Comparison of ENCODE assay signal across 8 cellular contexts in the genomic region with DNA sequence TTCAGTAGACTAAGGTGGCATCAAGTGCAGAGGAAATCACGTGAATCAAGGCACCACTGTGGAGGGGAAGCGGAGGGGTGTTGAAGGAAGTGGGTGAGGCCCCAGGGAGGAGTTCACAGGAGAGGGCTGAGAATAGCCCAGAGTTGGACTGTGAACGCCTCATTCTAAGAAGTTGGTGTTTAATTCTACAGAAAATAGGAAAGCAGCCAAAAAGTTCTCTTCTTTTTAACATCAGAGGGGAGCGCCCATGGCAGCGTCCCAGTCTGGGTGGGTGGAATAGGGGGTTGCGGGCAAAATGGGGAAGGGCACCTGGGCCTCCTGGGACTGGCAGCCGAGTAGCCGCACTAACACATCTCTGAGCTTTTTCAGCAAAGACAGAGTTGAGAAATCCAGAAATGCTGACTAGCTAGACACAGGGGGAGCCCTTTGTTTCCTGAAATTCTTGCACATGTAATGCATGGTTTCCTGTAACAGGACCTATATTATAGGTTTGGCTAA.
DNase-seq lines count a peak whose midpoint lies in the region; ATAC-seq, FAIRE-seq and TF ChIP-seq lines count a peak whose summit lies in the region.

No MANE protein-coding gene starts in this region.

- no peaks in the 10 kb centered on the region for H3F3A ChIP-seq in OCI-LY1 (ENCODE audit: insufficient read depth, low read length)

- H3K4me3 ChIP-seq in CD4-positive, CD25-positive, alpha-beta regulatory T cell (ENCODE audit: low read depth, low read length), result peak overlapping the region; percentile 70
- H3K4me3 ChIP-seq in OCI-LY1 (ENCODE audit: low read depth, low read length, poor library complexity, severe bottlenecking), result no peak overlapping the region

- H3K4me3 Mint-ChIP-seq in CD4-positive, CD25-positive, alpha-beta regulatory T cell, result peak overlapping the region; percentile 72 to 89 (median 84)
- H3K4me3 Mint-ChIP-seq in endothelial cell (ENCODE audit: unreplicated experiment), result no peak overlapping the region

- TF ChIP-seq CTCF in OCI-LY1 (IDR thresholded peaks at IDR 0.05; ENCODE audit: low read length) (no peak), endothelial cell (IDR thresholded peaks at IDR 0.05; ENCODE audit: unreplicated experiment) (no peak)

- DNase-seq in CD4-positive, CD25-positive, alpha-beta regulatory T cell, result peak; percentile 25 to 96 (median 70)
- peak; percentile 82 for DNase-seq in activated effector memory CD4-positive, alpha-beta T cell treated with anti-CD3 and anti-CD28 coated beads, Interleukin-2, amount 50 U/mL, for 16 hours
- DNase-seq in sciatic nerve (ENCODE audit: low spot score), result no peak
- no peak for DNase-seq in NCI-H446 treated with DMSO at 0.1 percent for 48 hours (lab: John Stamatoyannopoulos, UW)
- no peak for DNase-seq in endothelial cell (ENCODE audit: low spot score)
- no peak for DNase-seq in RCC 7860 (ENCODE audit: low spot score)

- no peak for FAIRE-seq in RCC 7860 (lab: Jason Lieb, UNC)

- H3K9me3 ChIP-seq in CD4-positive, CD25-positive, alpha-beta regulatory T cell (ENCODE audit: control insufficient read depth in 2 of 2, low read length in 2 of 2), result no peaks in the 10 kb centered on the region
- H3K9me3 ChIP-seq in OCI-LY1 (ENCODE audit: low read length), result no peaks in the 10 kb centered on the region

- H3K9me3 Mint-ChIP-seq in CD4-positive, CD25-positive, alpha-beta regulatory T cell, result peaks cover 0 to 3% (median 2%) of the 10 kb centered on the region in 7 donors
- H3K9me3 Mint-ChIP-seq in endothelial cell (ENCODE audit: unreplicated experiment), result no peaks in the 10 kb centered on the region

- no peaks in the 10 kb centered on the region for H4K20me1 ChIP-seq in OCI-LY1 (ENCODE audit: insufficient read depth, low read length)

- peak overlapping the region; percentile 78 for H3K27ac ChIP-seq in CD4-positive, CD25-positive, alpha-beta regulatory T cell (ENCODE audit: insufficient read depth, low read length, poor library complexity, severe bottlenecking)
- no peak overlapping the region for H3K27ac ChIP-seq in OCI-LY1 (ENCODE audit: low read depth, low read length, poor library complexity, severe bottlenecking)

- no peaks in the 10 kb centered on the region for H3K36me3 ChIP-seq in CD4-positive, CD25-positive, alpha-beta regulatory T cell (ENCODE audit: control insufficient read depth, insufficient read depth, low read length)
- H3K36me3 ChIP-seq in OCI-LY1 (ENCODE audit: insufficient read depth, low read length), result no peaks in the 10 kb centered on the region

- intact Hi-C loops in sciatic nerve (cut with DNase I), result no loop called here

- peaks cover 4% of the 10 kb centered on the region for H3K36me3 Mint-ChIP-seq in CD4-positive, CD25-positive, alpha-beta regulatory T cell
- peaks cover 6% of the 10 kb centered on the region for H3K36me3 Mint-ChIP-seq in endothelial cell (ENCODE audit: low read depth, unreplicated experiment)

- ATAC-seq in CD4-positive, CD25-positive, alpha-beta regulatory T cell (ENCODE audit: low read depth in 2 of 2), result peak; percentile 99 to 100
- ATAC-seq in GM21723 (IDR thresholded peaks at IDR 0.05; ENCODE audit: unreplicated experiment) (peak; percentile 58), sciatic nerve (peak; percentile 57)

- peak overlapping the region; percentile 93 to 97 (median 93) for H3K27ac Mint-ChIP-seq in CD4-positive, CD25-positive, alpha-beta regulatory T cell
- no peak overlapping the region for H3K27ac Mint-ChIP-seq in endothelial cell (ENCODE audit: unreplicated experiment)

- no peaks in the 10 kb centered on the region for H3K9me2 ChIP-seq in OCI-LY1 (ENCODE audit: low read depth, low read length)

- H3K9ac ChIP-seq in OCI-LY1 (ENCODE audit: low read length), result no peak overlapping the region

- H3K27me3 ChIP-seq in CD4-positive, CD25-positive, alpha-beta regulatory T cell (ENCODE audit: control insufficient read depth, insufficient read depth, low read length), result no peaks in the 10 kb centered on the region
- no peaks in the 10 kb centered on the region for H3K27me3 ChIP-seq in OCI-LY1 (ENCODE audit: insufficient read depth, low read length)

- H3K27me3 Mint-ChIP-seq in CD4-positive, CD25-positive, alpha-beta regulatory T cell, result peaks cover 4% of the 10 kb centered on the region
- peaks cover 2% of the 10 kb centered on the region for H3K27me3 Mint-ChIP-seq in endothelial cell (ENCODE audit: unreplicated experiment)

- H3K4me2 ChIP-seq in OCI-LY1 (ENCODE audit: low read length), result peak overlapping the region; percentile 9; the same call in 1 of the 2 replicates

- peaks cover 27 to 64% (median 40%) of the 10 kb centered on the region in 4 donors for H3K4me1 Mint-ChIP-seq in CD4-positive, CD25-positive, alpha-beta regulatory T cell
- peaks cover 15% of the 10 kb centered on the region for H3K4me1 Mint-ChIP-seq in endothelial cell (ENCODE audit: unreplicated experiment)

- H2AFZ ChIP-seq in OCI-LY1 (ENCODE audit: low read length), result peak overlapping the region; percentile 49; the same call in 1 of the 2 replicates

- H3K4me1 ChIP-seq in CD4-positive, CD25-positive, alpha-beta regulatory T cell (ENCODE audit: control insufficient read depth, insufficient read depth, low read length, poor library complexity, severe bottlenecking), result peaks cover 33% of the 10 kb centered on the region
- H3K4me1 ChIP-seq in OCI-LY1 (ENCODE audit: insufficient read depth, low read length, severe bottlenecking), result peaks cover 11% of the 10 kb centered on the region

- H3K79me2 ChIP-seq in OCI-LY1 (ENCODE audit: insufficient read depth, low read length), result no peaks in the 10 kb centered on the region

Comparison
In these comparisons a context has a peak if more than half of its experiments do, and no peak if none do; other contexts are left out.
1. DNase-seq: peak in CD4-positive, CD25-positive, alpha-beta regulatory T cell (3 of 3) and activated effector memory CD4-positive, alpha-beta T cell treated with anti-CD3 and anti-CD28 coated beads, Interleukin-2, amount 50 U/mL, for 16 hours (single experiment); none in sciatic nerve (single experiment), NCI-H446 treated with DMSO at 0.1 percent for 48 hours (single experiment), endothelial cell (single experiment) and RCC 7860 (single experiment).
2. Peak in every context shown above with its lines, with median percentiles within 50 percentile points of each other: ATAC-seq.